In the genomic region with DNA sequence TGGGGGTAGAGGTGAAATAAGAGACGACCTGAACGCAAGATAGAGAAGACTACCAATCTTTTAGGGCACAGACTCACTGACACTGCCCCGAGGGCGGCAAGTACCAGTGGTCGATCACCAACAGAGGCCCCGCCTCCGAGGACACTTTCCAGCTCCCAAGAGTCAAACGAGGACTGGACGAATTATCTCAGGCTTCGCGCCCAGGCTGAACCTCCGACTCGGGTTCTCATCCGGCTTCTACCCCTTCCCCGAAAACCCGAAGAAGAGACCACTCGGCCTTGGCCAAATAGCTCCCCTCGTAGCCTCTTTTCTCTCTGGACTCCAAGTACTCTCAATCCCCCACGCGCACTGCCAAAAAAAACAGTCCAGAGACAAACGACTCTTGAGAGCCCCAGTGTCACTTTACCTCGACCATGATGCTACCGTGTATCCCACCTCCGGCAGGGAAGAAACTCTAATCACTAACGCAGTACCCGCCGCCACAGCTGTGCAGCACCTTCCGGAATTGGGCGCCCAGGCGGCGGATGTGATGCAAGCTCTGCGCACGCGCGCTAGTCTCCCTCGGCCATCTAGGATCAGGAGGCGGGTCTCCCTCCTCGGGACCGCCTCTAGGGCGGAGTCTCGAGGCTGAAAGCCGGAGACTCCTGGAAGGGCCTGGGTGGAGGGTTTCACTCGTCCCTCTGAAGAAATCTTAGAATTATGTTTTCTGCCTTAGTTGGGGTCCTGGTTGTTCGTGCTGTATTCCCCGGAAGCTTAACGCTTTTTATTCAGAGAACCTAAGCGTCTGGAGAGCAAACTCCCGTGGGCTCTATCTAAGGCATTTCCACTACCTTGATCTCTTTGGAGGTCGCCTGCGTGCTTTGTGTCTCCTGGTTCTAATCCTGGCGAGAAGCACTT, we compare ENCODE assay signal across 8 cellular contexts.
DNase-seq lines count a peak whose midpoint lies in the region; ATAC-seq and TF ChIP-seq lines count a peak whose summit lies in the region.

Gene PLRG1, minus strand, starts transcription at position 507 of the 897 bp plus-strand sequence. Its CDS starts 92 bp downstream, at position 415.

- no peak for TF ChIP-seq CTCF in AG10803 (conservative IDR thresholded peaks at IDR 0.05; ENCODE audit: low read length)

- DNase-seq in AG10803 (ENCODE audit: low read depth) = peak; percentile 90
- peak; percentile 84 for DNase-seq in NCI-H446 treated with DMSO at 0.1 percent for 48 hours (lab: John Stamatoyannopoulos, UW)
- DNase-seq in cerebellar cortex (ENCODE audit: low spot score) = peak; percentile 96
- peak; percentile 92 for DNase-seq in iris pigment epithelial cell (ENCODE audit: low read depth)
- peak; percentile 91 to 92 for DNase-seq in stimulated activated CD4-positive, alpha-beta T cell treated with anti-CD3 and anti-CD28 coated beads, Interleukin-12 subunit alpha, Interleukin-12 subunit beta, amount 100 ng/mL, for 24 hours (ENCODE audit: low read depth in 2 of 2)

- ATAC-seq in GM19035 (IDR thresholded peaks at IDR 0.05; ENCODE audit: unreplicated experiment) = peak; percentile 98
- peak; percentile 99 for ATAC-seq in HG03354 (IDR thresholded peaks at IDR 0.05; ENCODE audit: poor library complexity, severe bottlenecking, unreplicated experiment)
- peak; percentile 99 for ATAC-seq in activated CD4-positive, CD25-positive, alpha-beta regulatory T cell treated with anti-CD3 and anti-CD28 coated beads, Interleukin-2, amount 50 U/mL, for 24 hours

- peak within 1 kb of the TSS; percentile 81 for H3K4me3 ChIP-seq in AG10803 (ENCODE audit: low read length)

Comparison
In these comparisons a context has a peak if more than half of its experiments do, and no peak if none do; other contexts are left out.
1. Peak in every context shown above with its lines: DNase-seq, ATAC-seq and H3K4me3 ChIP-seq.